1 cellular context compared by ENCODE assay signal in the genomic region with DNA sequence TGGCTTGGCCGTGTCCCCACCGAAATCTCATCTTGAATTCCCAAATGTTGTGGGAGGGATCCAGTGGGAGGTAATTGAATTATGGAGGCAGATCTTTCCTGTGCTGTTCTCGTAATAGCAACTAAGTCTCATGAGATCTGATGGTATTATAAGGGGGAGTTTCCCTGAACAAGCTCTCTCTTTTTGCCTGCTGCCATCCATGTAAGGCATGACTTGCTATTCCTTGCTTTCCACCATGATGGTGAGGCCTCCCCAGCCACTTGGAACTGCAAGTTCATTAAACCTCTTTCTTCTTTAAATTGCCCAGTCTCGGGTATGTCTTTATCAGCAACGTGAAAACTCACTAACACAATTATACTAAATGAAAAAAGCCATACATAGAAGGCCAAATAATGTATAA.
TF ChIP-seq lines count a peak whose summit lies in the region.

No MANE protein-coding gene starts in this region.

TF ChIP-seq in K562, 482 proteins besides CTCF, POLR2A, EP300 and RAD21 (continued from another document):
- TF ChIP-seq SMARCE1 (IDR thresholded peaks at IDR 0.05): no peak
- TF ChIP-seq BMI1 (IDR thresholded peaks at IDR 0.05; ENCODE audit: low read length): no peak
- TF ChIP-seq HMG20A (CRISPR knock-in tag; conservative IDR thresholded peaks at IDR 0.05): no peak
- no peak for TF ChIP-seq CEBPB (tag; IDR thresholded peaks at IDR 0.05)
- no peak for TF ChIP-seq ZBED1 (IDR thresholded peaks at IDR 0.05)
- TF ChIP-seq ESRRA (IDR thresholded peaks at IDR 0.05; ENCODE audit: borderline replicate concordance, low read depth): no peak
- no peak for TF ChIP-seq SIN3B (IDR thresholded peaks at IDR 0.05; ENCODE audit: low read depth)
- no peak for TF ChIP-seq SAFB (IDR thresholded peaks at IDR 0.05; ENCODE audit: borderline replicate concordance, low read depth, low read length)
- TF ChIP-seq TRIM24 (IDR thresholded peaks at IDR 0.05): 0 out of 4 replicates have a peak, but pooled peaks of 1 of the 2 experiments have one; percentile 13
- TF ChIP-seq KAT8 (IDR thresholded peaks at IDR 0.05; ENCODE audit: low read depth): no peak
- TF ChIP-seq ESRRB (CRISPR knock-in tag; IDR thresholded peaks at IDR 0.05; ENCODE audit: borderline replicate concordance): no peak
- TF ChIP-seq, protein P1, sequence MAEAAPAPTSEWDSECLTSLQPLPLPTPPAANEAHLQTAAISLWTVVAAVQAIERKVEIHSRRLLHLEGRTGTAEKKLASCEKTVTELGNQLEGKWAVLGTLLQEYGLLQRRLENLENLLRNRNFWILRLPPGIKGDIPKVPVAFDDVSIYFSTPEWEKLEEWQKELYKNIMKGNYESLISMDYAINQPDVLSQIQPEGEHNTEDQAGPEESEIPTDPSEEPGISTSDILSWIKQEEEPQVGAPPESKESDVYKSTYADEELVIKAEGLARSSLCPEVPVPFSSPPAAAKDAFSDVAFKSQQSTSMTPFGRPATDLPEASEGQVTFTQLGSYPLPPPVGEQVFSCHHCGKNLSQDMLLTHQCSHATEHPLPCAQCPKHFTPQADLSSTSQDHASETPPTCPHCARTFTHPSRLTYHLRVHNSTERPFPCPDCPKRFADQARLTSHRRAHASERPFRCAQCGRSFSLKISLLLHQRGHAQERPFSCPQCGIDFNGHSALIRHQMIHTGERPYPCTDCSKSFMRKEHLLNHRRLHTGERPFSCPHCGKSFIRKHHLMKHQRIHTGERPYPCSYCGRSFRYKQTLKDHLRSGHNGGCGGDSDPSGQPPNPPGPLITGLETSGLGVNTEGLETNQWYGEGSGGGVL (CRISPR knock-in tag; IDR thresholded peaks at IDR 0.05): no peak
- TF ChIP-seq, protein P2, sequence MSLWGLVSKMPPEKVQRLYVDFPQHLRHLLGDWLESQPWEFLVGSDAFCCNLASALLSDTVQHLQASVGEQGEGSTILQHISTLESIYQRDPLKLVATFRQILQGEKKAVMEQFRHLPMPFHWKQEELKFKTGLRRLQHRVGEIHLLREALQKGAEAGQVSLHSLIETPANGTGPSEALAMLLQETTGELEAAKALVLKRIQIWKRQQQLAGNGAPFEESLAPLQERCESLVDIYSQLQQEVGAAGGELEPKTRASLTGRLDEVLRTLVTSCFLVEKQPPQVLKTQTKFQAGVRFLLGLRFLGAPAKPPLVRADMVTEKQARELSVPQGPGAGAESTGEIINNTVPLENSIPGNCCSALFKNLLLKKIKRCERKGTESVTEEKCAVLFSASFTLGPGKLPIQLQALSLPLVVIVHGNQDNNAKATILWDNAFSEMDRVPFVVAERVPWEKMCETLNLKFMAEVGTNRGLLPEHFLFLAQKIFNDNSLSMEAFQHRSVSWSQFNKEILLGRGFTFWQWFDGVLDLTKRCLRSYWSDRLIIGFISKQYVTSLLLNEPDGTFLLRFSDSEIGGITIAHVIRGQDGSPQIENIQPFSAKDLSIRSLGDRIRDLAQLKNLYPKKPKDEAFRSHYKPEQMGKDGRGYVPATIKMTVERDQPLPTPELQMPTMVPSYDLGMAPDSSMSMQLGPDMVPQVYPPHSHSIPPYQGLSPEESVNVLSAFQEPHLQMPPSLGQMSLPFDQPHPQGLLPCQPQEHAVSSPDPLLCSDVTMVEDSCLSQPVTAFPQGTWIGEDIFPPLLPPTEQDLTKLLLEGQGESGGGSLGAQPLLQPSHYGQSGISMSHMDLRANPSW (CRISPR knock-in tag; IDR thresholded peaks at IDR 0.05): no peak
- no peak for TF ChIP-seq TCF7 (IDR thresholded peaks at IDR 0.05; ENCODE audit: borderline replicate concordance)
- TF ChIP-seq, protein P3, sequence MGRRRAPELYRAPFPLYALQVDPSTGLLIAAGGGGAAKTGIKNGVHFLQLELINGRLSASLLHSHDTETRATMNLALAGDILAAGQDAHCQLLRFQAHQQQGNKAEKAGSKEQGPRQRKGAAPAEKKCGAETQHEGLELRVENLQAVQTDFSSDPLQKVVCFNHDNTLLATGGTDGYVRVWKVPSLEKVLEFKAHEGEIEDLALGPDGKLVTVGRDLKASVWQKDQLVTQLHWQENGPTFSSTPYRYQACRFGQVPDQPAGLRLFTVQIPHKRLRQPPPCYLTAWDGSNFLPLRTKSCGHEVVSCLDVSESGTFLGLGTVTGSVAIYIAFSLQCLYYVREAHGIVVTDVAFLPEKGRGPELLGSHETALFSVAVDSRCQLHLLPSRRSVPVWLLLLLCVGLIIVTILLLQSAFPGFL (CRISPR knock-in tag; IDR thresholded peaks at IDR 0.05): no peak
- TF ChIP-seq, protein P4, sequence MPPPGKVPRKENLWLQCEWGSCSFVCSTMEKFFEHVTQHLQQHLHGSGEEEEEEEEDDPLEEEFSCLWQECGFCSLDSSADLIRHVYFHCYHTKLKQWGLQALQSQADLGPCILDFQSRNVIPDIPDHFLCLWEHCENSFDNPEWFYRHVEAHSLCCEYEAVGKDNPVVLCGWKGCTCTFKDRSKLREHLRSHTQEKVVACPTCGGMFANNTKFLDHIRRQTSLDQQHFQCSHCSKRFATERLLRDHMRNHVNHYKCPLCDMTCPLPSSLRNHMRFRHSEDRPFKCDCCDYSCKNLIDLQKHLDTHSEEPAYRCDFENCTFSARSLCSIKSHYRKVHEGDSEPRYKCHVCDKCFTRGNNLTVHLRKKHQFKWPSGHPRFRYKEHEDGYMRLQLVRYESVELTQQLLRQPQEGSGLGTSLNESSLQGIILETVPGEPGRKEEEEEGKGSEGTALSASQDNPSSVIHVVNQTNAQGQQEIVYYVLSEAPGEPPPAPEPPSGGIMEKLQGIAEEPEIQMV (tag; conservative IDR thresholded peaks at IDR 0.05; ENCODE audit: low read depth): no peak
- TF ChIP-seq RFX1 (IDR thresholded peaks at IDR 0.05): 0 out of 2 replicates have a peak, but pooled peaks have one; percentile 5
- no peak for TF ChIP-seq KLF6 (CRISPR knock-in tag; IDR thresholded peaks at IDR 0.05; ENCODE audit: borderline replicate concordance)
- no peak for TF ChIP-seq ZNF77 (CRISPR knock-in tag; IDR thresholded peaks at IDR 0.05)
- TF ChIP-seq HIVEP1 (CRISPR knock-in tag; IDR thresholded peaks at IDR 0.05): no peak
- no peak for TF ChIP-seq FOXA1 (IDR thresholded peaks at IDR 0.05; ENCODE audit: borderline replicate concordance)
- TF ChIP-seq CBX3 (IDR thresholded peaks at IDR 0.05; ENCODE audit: borderline replicate concordance in 1 of 2, low read length in 2 of 2): peak in 1 of 2 experiments; percentile 37; a peak in 1 of 3 replicates
- TF ChIP-seq, protein P5, sequence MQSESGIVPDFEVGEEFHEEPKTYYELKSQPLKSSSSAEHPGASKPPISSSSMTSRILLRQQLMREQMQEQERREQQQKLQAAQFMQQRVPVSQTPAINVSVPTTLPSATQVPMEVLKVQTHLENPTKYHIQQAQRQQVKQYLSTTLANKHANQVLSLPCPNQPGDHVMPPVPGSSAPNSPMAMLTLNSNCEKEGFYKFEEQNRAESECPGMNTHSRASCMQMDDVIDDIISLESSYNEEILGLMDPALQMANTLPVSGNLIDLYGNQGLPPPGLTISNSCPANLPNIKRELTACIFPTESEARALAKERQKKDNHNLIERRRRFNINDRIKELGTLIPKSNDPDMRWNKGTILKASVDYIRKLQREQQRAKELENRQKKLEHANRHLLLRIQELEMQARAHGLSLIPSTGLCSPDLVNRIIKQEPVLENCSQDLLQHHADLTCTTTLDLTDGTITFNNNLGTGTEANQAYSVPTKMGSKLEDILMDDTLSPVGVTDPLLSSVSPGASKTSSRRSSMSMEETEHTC (IDR thresholded peaks at IDR 0.05): no peak
- TF ChIP-seq SRSF7 (optimal IDR thresholded peaks at IDR 0.05; ENCODE audit: low read depth, low read length): no peak
- TF ChIP-seq, protein P6, sequence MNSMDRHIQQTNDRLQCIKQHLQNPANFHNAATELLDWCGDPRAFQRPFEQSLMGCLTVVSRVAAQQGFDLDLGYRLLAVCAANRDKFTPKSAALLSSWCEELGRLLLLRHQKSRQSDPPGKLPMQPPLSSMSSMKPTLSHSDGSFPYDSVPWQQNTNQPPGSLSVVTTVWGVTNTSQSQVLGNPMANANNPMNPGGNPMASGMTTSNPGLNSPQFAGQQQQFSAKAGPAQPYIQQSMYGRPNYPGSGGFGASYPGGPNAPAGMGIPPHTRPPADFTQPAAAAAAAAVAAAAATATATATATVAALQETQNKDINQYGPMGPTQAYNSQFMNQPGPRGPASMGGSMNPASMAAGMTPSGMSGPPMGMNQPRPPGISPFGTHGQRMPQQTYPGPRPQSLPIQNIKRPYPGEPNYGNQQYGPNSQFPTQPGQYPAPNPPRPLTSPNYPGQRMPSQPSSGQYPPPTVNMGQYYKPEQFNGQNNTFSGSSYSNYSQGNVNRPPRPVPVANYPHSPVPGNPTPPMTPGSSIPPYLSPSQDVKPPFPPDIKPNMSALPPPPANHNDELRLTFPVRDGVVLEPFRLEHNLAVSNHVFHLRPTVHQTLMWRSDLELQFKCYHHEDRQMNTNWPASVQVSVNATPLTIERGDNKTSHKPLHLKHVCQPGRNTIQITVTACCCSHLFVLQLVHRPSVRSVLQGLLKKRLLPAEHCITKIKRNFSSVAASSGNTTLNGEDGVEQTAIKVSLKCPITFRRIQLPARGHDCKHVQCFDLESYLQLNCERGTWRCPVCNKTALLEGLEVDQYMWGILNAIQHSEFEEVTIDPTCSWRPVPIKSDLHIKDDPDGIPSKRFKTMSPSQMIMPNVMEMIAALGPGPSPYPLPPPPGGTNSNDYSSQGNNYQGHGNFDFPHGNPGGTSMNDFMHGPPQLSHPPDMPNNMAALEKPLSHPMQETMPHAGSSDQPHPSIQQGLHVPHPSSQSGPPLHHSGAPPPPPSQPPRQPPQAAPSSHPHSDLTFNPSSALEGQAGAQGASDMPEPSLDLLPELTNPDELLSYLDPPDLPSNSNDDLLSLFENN (IDR thresholded peaks at IDR 0.05; ENCODE audit: low read depth in 2 of 2, low read length in 2 of 2): no peak
- no peak for TF ChIP-seq TAF15 (IDR thresholded peaks at IDR 0.05; ENCODE audit: low read depth, low read length)
- TF ChIP-seq, protein P7, sequence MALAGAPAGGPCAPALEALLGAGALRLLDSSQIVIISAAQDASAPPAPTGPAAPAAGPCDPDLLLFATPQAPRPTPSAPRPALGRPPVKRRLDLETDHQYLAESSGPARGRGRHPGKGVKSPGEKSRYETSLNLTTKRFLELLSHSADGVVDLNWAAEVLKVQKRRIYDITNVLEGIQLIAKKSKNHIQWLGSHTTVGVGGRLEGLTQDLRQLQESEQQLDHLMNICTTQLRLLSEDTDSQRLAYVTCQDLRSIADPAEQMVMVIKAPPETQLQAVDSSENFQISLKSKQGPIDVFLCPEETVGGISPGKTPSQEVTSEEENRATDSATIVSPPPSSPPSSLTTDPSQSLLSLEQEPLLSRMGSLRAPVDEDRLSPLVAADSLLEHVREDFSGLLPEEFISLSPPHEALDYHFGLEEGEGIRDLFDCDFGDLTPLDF (CRISPR knock-in tag; IDR thresholded peaks at IDR 0.05): no peak
- TF ChIP-seq ADNP (tag; IDR thresholded peaks at IDR 0.05): no peak
- no peak for TF ChIP-seq GTF2E2 (tag; IDR thresholded peaks at IDR 0.05)
- TF ChIP-seq POLR2B (IDR thresholded peaks at IDR 0.05; ENCODE audit: low read depth, partially characterized antibody): no peak
- TF ChIP-seq, protein P8, sequence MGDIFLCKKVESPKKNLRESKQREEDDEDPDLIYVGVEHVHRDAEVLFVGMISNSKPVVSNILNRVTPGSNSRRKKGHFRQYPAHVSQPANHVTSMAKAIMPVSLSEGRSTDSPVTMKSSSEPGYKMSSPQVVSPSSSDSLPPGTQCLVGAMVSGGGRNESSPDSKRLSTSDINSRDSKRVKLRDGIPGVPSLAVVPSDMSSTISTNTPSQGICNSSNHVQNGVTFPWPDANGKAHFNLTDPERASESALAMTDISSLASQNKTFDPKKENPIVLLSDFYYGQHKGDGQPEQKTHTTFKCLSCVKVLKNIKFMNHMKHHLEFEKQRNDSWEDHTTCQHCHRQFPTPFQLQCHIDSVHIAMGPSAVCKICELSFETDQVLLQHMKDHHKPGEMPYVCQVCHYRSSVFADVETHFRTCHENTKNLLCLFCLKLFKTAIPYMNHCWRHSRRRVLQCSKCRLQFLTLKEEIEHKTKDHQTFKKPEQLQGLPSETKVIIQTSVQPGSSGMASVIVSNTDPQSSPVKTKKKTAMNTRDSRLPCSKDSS (IDR thresholded peaks at IDR 0.05; ENCODE audit: low read depth, partially characterized antibody): peak; percentile 55
- TF ChIP-seq ZNF431 (CRISPR knock-in tag; IDR thresholded peaks at IDR 0.05): peak; percentile 63; the same call in 1 of the 2 replicates
TF ChIP-seq in K562: peak in this region for 6.
